ENCODE assay signal across 13 cellular contexts in the genomic region with DNA sequence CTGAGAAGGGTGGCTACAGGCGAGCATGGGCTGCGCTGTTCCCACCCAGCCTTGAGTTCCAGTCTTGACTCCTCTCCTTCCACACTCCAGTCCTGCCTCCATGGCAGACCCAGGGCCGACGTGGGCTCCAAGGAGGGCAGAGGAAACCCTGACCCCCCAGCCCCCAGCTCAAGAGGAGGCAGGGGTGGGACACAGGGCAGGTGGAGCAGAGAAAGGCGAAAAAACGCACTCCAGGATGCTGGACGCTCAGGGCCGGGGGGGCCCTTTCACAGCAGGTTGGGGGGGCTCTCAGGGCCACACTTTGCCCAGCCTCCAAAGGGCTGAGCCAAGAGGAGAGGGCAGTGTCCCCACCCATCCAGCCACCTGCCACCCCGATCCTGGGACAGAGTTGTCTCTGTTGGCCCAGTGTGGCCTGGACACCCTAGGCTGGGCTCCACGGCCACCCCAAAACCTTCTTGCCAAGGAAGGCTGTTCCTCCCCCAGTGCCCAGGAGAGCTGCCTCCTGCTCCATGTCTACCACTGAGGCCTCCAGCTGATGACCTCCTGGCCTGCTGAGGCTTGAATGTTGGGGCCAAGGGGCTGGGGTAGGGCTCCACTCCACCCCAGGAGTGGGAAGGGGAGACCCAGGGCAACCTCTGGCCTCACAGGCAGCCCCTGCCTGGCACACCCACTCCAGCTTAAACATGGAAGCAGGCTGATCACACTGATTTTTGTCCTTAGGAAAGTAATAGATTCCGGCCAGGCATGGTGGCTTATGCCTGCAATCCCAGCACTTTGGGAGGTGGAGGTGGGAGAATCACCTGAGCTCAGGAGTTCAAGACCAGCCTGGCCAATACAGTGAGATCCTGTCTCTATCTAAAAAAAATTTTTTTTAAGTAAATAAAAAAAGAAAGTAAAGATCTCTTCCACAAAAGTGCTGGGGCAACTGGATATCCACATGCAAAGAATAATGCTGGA. TPM values are rescaled to one million over a fixed set of nuclear protein-coding genes. Genes with fewer than 3 reads are reported as not detected.
DNase-seq lines count a peak whose midpoint lies in the region; ATAC-seq and TF ChIP-seq lines count a peak whose summit lies in the region.
"Had no signal": no experiment of that assay in that cellular context is flagged by ENCODE, and none has a peak within 500 bp of the region (broad histone marks: within the 10 kb centered on the region; RNA-seq: fewer than 3 reads in every experiment).

No MANE protein-coding gene starts in this region.

- H2AK5ac ChIP-seq in IMR-90 (ENCODE audit: low read depth, low read length) (peak overlapping the region; percentile 90), trophoblast cell (ENCODE audit: low read length) (peak overlapping the region; percentile 61)

- no peaks in the 10 kb centered on the region for H3K9me3 ChIP-seq in IMR-90 (ENCODE audit: control insufficient read depth, insufficient read depth, low read length)
- no peaks in the 10 kb centered on the region for H3K9me3 ChIP-seq in RWPE2 (ENCODE audit: severe bottlenecking)
- no peaks in the 10 kb centered on the region for H3K9me3 ChIP-seq in endodermal cell (ENCODE audit: control insufficient read depth, low read length)
- H3K9me3 ChIP-seq in trophoblast cell (ENCODE audit: insufficient read depth, low read depth, low read length), result no peaks in the 10 kb centered on the region
- H3K9me3 ChIP-seq in WERI-Rb-1 (ENCODE audit: severe bottlenecking), result no peaks in the 10 kb centered on the region
- H3K9me3 ChIP-seq: A549, BE2C had no signal

- H3K9me1 ChIP-seq in IMR-90 (ENCODE audit: insufficient read depth, low read length), result peaks cover 29% of the 10 kb centered on the region

- ATAC-seq in IMR-90 (ENCODE audit: low read depth) (no peak), RWPE2 (ENCODE audit: low read depth) (no peak)
- ATAC-seq: A549 had no signal

- H3K14ac ChIP-seq in IMR-90 (replicated peaks; ENCODE audit: low read depth, low read length), result no peak overlapping the region
- no peak overlapping the region for H3K14ac ChIP-seq in trophoblast cell (ENCODE audit: low read length)

- H3K4ac ChIP-seq in IMR-90 (ENCODE audit: low read depth, low read length) (peak overlapping the region; percentile 76), trophoblast cell (ENCODE audit: low read depth, low read length) (no peak overlapping the region)

- no peak overlapping the region for H3K56ac ChIP-seq in IMR-90 (ENCODE audit: extremely low read depth, insufficient read depth, low read length)

- no peaks in the 10 kb centered on the region for H3K4me1 Mint-ChIP-seq in endodermal cell
- H3K4me1 Mint-ChIP-seq: H9 had no signal

- peak overlapping the region; percentile 38 for H2BK12ac ChIP-seq in trophoblast cell (ENCODE audit: low read length)

- peak overlapping the region; percentile 96 for H2BK120ac ChIP-seq in IMR-90 (ENCODE audit: low read depth, low read length)
- H2BK120ac ChIP-seq in trophoblast cell (ENCODE audit: insufficient read depth, low read length, poor library complexity), result no peak overlapping the region

- H2AK9ac ChIP-seq in IMR-90 (replicated peaks; ENCODE audit: low read depth, low read length, poor library complexity), result peak overlapping the region; percentile 89

- no peaks in the 10 kb centered on the region for H3K36me3 Mint-ChIP-seq in endodermal cell (ENCODE audit: low read depth)
- H3K36me3 Mint-ChIP-seq: CD4-positive, alpha-beta memory T cell had no signal

- H4K12ac ChIP-seq in trophoblast cell (ENCODE audit: low read depth, low read length), result no peak overlapping the region

- dilution Hi-C loops in IMR-90 (cut with HindIII; ENCODE audit: low sequenced_read_pairs, unreplicated experiment), result no loop called here

- no peak overlapping the region for H3K9ac ChIP-seq in IMR-90 (ENCODE audit: low read depth, low read length)
- no peak overlapping the region for H3K9ac ChIP-seq in endodermal cell (ENCODE audit: extremely low read depth, low read length, poor library complexity, severe bottlenecking)
- no peak overlapping the region for H3K9ac ChIP-seq in trophoblast cell (ENCODE audit: low read length)

- H4K91ac ChIP-seq in IMR-90 (ENCODE audit: insufficient read depth, low read depth, low read length) (peak overlapping the region; percentile 68; the same call in 1 of the 2 replicates), trophoblast cell (ENCODE audit: low read depth, low read length) (peak overlapping the region; percentile 97)

- H3K4me2 ChIP-seq in IMR-90 (ENCODE audit: low read depth, low read length), result no peak overlapping the region
- no peak overlapping the region for H3K4me2 ChIP-seq in trophoblast cell (ENCODE audit: low read length)
- H3K4me2 ChIP-seq: A549 had no signal

- H3K23ac ChIP-seq in IMR-90 (ENCODE audit: low read depth, low read length), result no peak overlapping the region
- no peak overlapping the region for H3K23ac ChIP-seq in trophoblast cell (ENCODE audit: low read length)

- peaks cover 37% of the 10 kb centered on the region for H3K4me1 ChIP-seq in IMR-90 (ENCODE audit: control insufficient read depth, insufficient read depth, low read length)
- H3K4me1 ChIP-seq in RWPE2 (ENCODE audit: insufficient read depth, poor library complexity, severe bottlenecking), result peaks cover 25% of the 10 kb centered on the region
- no peaks in the 10 kb centered on the region for H3K4me1 ChIP-seq in endodermal cell (ENCODE audit: control insufficient read depth, insufficient read depth, low read length)
- H3K4me1 ChIP-seq in trophoblast cell (ENCODE audit: control insufficient read depth in 1 of 2, insufficient read depth in 2 of 2, low read length in 2 of 2), result peaks cover 17 to 20% of the 10 kb centered on the region in 2 experiments

- no peak for TF ChIP-seq CTCF in IMR-90 (conservative IDR thresholded peaks at IDR 0.05; ENCODE audit: low read depth, low read length)
- TF ChIP-seq CTCF in RWPE2 (IDR thresholded peaks at IDR 0.05; ENCODE audit: poor library complexity, severe bottlenecking), result no peak
- TF ChIP-seq CTCF in endodermal cell (conservative IDR thresholded peaks at IDR 0.05), result no peak
- TF ChIP-seq CTCF in WERI-Rb-1 (IDR thresholded peaks at IDR 0.05; ENCODE audit: low read depth, low read length), result no peak

- H3K4me3 ChIP-seq in IMR-90 (ENCODE audit: insufficient read depth, low read depth, low read length), result no peak overlapping the region
- no peak overlapping the region for H3K4me3 ChIP-seq in RWPE2 (ENCODE audit: severe bottlenecking)
- no peak overlapping the region for H3K4me3 ChIP-seq in endodermal cell (ENCODE audit: low read length)
- no peak overlapping the region for H3K4me3 ChIP-seq in trophoblast cell (ENCODE audit: low read depth, low read length)
- H3K4me3 ChIP-seq in WERI-Rb-1 (ENCODE audit: low read depth, low read length), result no peak overlapping the region
- H3K4me3 ChIP-seq: A549 had no signal

- no peaks in the 10 kb centered on the region for H3K27me3 ChIP-seq in IMR-90 (ENCODE audit: control insufficient read depth, insufficient read depth, low read length)
- H3K27me3 ChIP-seq in RWPE2 (ENCODE audit: insufficient read depth, poor library complexity, severe bottlenecking), result no peaks in the 10 kb centered on the region
- H3K27me3 ChIP-seq in endodermal cell (ENCODE audit: control insufficient read depth, insufficient read depth, low read length, poor library complexity, severe bottlenecking), result no peaks in the 10 kb centered on the region
- no peaks in the 10 kb centered on the region for H3K27me3 ChIP-seq in trophoblast cell (ENCODE audit: insufficient read depth, low read length)
- H3K27me3 ChIP-seq in WERI-Rb-1 (ENCODE audit: insufficient read depth, low read depth, severe bottlenecking), result no peaks in the 10 kb centered on the region
- H3K27me3 ChIP-seq: BE2C had no signal

- peak overlapping the region; percentile 43 for H2AFZ ChIP-seq in IMR-90 (replicated peaks; ENCODE audit: low read length, poor library complexity)
- H2AFZ ChIP-seq in trophoblast cell (ENCODE audit: insufficient read depth, low read length, poor library complexity), result no peak overlapping the region

- no peak overlapping the region for H3K27ac ChIP-seq in IMR-90 (ENCODE audit: insufficient read depth, low read length)
- peak overlapping the region; percentile 98 for H3K27ac ChIP-seq in RWPE2 (ENCODE audit: poor library complexity, severe bottlenecking)
- no peak overlapping the region for H3K27ac ChIP-seq in endodermal cell (ENCODE audit: low read depth, low read length)
- H3K27ac ChIP-seq in trophoblast cell (ENCODE audit: low read depth, low read length), result no peak overlapping the region
- no peak overlapping the region for H3K27ac ChIP-seq in WERI-Rb-1
- H3K27ac ChIP-seq: C4-2B had no signal

- H2BK5ac ChIP-seq in IMR-90 (ENCODE audit: low read depth, low read length, poor library complexity, severe bottlenecking), result peak overlapping the region; percentile 91
- H2BK5ac ChIP-seq in trophoblast cell (ENCODE audit: low read depth, low read length, poor library complexity), result peak overlapping the region; percentile 13

- 100% methylated on average over 1 of the region's 11 CpGs; no CpG with 5 or more reads in 1 of the 2 experiments for WGBS in IMR-90 (ENCODE audit: extremely low coverage in 2 of 2, insufficient read length in 1 of 2), 2 experiments
- 85 to 93% methylated on average over 4 to 11 of the region's 11 CpGs for WGBS in endodermal cell (ENCODE audit: insufficient coverage in 1 of 2, insufficient read length in 1 of 2), 2 experiments
- no CpG with 5 or more reads among the region's 11 CpGs for WGBS in trophoblast cell (ENCODE audit: extremely low coverage, insufficient coverage, insufficient read length)

- no peak overlapping the region for H3K4me3 Mint-ChIP-seq in endodermal cell
- H3K4me3 Mint-ChIP-seq: CD4-positive, alpha-beta memory T cell; H9 had no signal

- H3K79me1 ChIP-seq in IMR-90 (ENCODE audit: low read depth in 1 of 2, low read length in 2 of 2) (peaks cover 18 to 62% of the 10 kb centered on the region in 2 experiments; a peak in 3 of 4 replicates), trophoblast cell (ENCODE audit: low read length) (peaks cover 17% of the 10 kb centered on the region)

- POLR2A ChIA-PET in IMR-90 (lab: Charles Lee; ENCODE audit: unreplicated experiment), result interaction anchor here (0.6 to 2.2 kb wide), 2 partner anchors 9 to 129 kb away, joined by 5 read pairs; a partner anchor contains a TSS

- peaks cover 4% of the 10 kb centered on the region for H3K79me2 ChIP-seq in trophoblast cell (ENCODE audit: control insufficient read depth, insufficient read depth, low read length, poor library complexity)

- H3K36me3 ChIP-seq in IMR-90 (ENCODE audit: control insufficient read depth, insufficient read depth, low read length) (no peaks in the 10 kb centered on the region), RWPE2 (ENCODE audit: low read depth) (no peaks in the 10 kb centered on the region), endodermal cell (ENCODE audit: control insufficient read depth, insufficient read depth, low read length) (no peaks in the 10 kb centered on the region), trophoblast cell (ENCODE audit: control insufficient read depth in 1 of 2, insufficient read depth in 2 of 2, low read length in 2 of 2) (no peaks in the 10 kb centered on the region), WERI-Rb-1 (no peaks in the 10 kb centered on the region)
- H3K36me3 ChIP-seq: BE2C had no signal

- in situ Hi-C loops in IMR-90 (cut with MboI; ENCODE audit: low sequenced_read_pairs), result no loop called here

- H2BK15ac ChIP-seq in IMR-90 (ENCODE audit: low read depth, low read length), result peak overlapping the region; percentile 98; the same call in 2 of the 3 replicates

- H3K9me3 Mint-ChIP-seq in endodermal cell, result peaks cover 3% of the 10 kb centered on the region
- H3K9me3 Mint-ChIP-seq: CD4-positive, alpha-beta memory T cell had no signal

- DNase-seq in IMR-90, result no peak
- DNase-seq in RWPE2 (ENCODE audit: low spot score), result no peak
- peak; percentile 40 for DNase-seq in endodermal cell
- DNase-seq in trophoblast cell, result no peak
- no peak for DNase-seq in WERI-Rb-1
- DNase-seq in anterior cingulate cortex (lab: John Stamatoyannopoulos, UW), result no peak
- DNase-seq: BE2C; CD4-positive, alpha-beta memory T cell; DMS79; GOT3 had no signal

- CTCF ChIA-PET in IMR-90 (lab: Yijun Ruan, JAX), result no interaction called here

- no peak overlapping the region for H4K5ac ChIP-seq in IMR-90 (ENCODE audit: low read depth, low read length)

- peaks cover 25% of the 10 kb centered on the region for H3K27me3 Mint-ChIP-seq in endodermal cell (ENCODE audit: insufficient read depth)
- H3K27me3 Mint-ChIP-seq: CD4-positive, alpha-beta memory T cell had no signal

- TF ChIP-seq RAD21 in IMR-90 (IDR thresholded peaks at IDR 0.05; ENCODE audit: low read length), result no peak

- H3K27ac Mint-ChIP-seq in endodermal cell, result no peak overlapping the region
- H3K27ac Mint-ChIP-seq: H9 had no signal

- intact Hi-C loops in IMR-90 (cut with micrococcal nuclease), result no loop called here

- H3K18ac ChIP-seq in IMR-90 (ENCODE audit: low read depth, low read length) (no peak overlapping the region), trophoblast cell (ENCODE audit: low read length) (no peak overlapping the region)

- no peak overlapping the region for H4K8ac ChIP-seq in IMR-90 (ENCODE audit: low read depth in 2 of 2, low read length in 2 of 2)
- no peak overlapping the region for H4K8ac ChIP-seq in trophoblast cell (ENCODE audit: low read depth, low read length)

- no peaks in the 10 kb centered on the region for H4K20me1 ChIP-seq in IMR-90 (ENCODE audit: insufficient read depth, low read length)

- no TSS peak for BruUV-seq in IMR-90 (replicated peaks; lab: Mats Ljungman, UMichigan)

- peak overlapping the region; percentile 67; the same call in 1 of the 2 replicates for H2BK20ac ChIP-seq in IMR-90 (ENCODE audit: low read depth, low read length)

- no peak for TF ChIP-seq POLR2A in IMR-90 (IDR thresholded peaks at IDR 0.05; ENCODE audit: low read depth, low read length)

RNA-seq across cellular contexts. Expression of a gene that starts 7.4 kb away (rescaled TPM):
- 6.9 and 7.3 TPM in 2 replicates for total RNA-seq in IMR-90 (2012; rRNA removed)
- 31.3 and 32.4 TPM in 2 replicates for polyA plus RNA-seq in IMR-90 (2012; rRNA removed)
- polyA plus RNA-seq in IMR-90 (2012; cell fraction: cytosol; rRNA removed), result 5.1 and 6.2 TPM in 2 replicates
- polyA plus RNA-seq in IMR-90 (2012; cell fraction: nucleus; rRNA removed; ENCODE audit: low replicate concordance), result 259 and 322 TPM in 2 replicates
- 10 to 100 TPM; 61.8 to 82.8 TPM for total RNA-seq in endodermal cell
- polyA plus RNA-seq in endodermal cell (2013, experiment 1 of 2), result 25.7 TPM
- polyA plus RNA-seq in endodermal cell (2013, experiment 2 of 2), result 22.9 TPM
- 16.0 and 17.2 TPM in 2 replicates for polyA plus RNA-seq in trophoblast cell (2013)

RNA-seq across cellular contexts. Expression of a gene that starts 8.8 kb away (rescaled TPM):
- total RNA-seq in IMR-90 (2012; rRNA removed), result 49.1 and 49.7 TPM in 2 replicates
- 181 and 204 TPM in 2 replicates for polyA plus RNA-seq in IMR-90 (2012; rRNA removed)
- 128 and 499 TPM in 2 replicates for polyA plus RNA-seq in IMR-90 (2012; cell fraction: cytosol; rRNA removed)
- 77.3 and 325 TPM in 2 replicates for polyA plus RNA-seq in IMR-90 (2012; cell fraction: nucleus; rRNA removed; ENCODE audit: low replicate concordance)
- 10 to 100 TPM; 31.8 to 39.7 TPM for total RNA-seq in endodermal cell
- 31.8 TPM for polyA plus RNA-seq in endodermal cell (2013, experiment 1 of 2)
- polyA plus RNA-seq in endodermal cell (2013, experiment 2 of 2), result 26.2 TPM
- 106 and 112 TPM in 2 replicates for polyA plus RNA-seq in trophoblast cell (2013)

RNA-seq across cellular contexts. Expression of a gene that starts 53.5 kb away (rescaled TPM):
- 38.3 and 47.1 TPM in 2 replicates for total RNA-seq in IMR-90 (2012; rRNA removed)
- polyA plus RNA-seq in IMR-90 (2012; rRNA removed), result 144 and 186 TPM in 2 replicates
- 131 and 159 TPM in 2 replicates for polyA plus RNA-seq in IMR-90 (2012; cell fraction: cytosol; rRNA removed)
- polyA plus RNA-seq in IMR-90 (2012; cell fraction: nucleus; rRNA removed; ENCODE audit: low replicate concordance), result 373 and 817 TPM in 2 replicates
- 100 to 1,000 TPM; 104 to 143 TPM for total RNA-seq in endodermal cell
- polyA plus RNA-seq in endodermal cell (2013, experiment 1 of 2), result 101 TPM
- 74.7 TPM for polyA plus RNA-seq in endodermal cell (2013, experiment 2 of 2)
- 106 and 112 TPM in 2 replicates for polyA plus RNA-seq in trophoblast cell (2013)
